8 cellular contexts compared by ENCODE assay signal in the genomic region with DNA sequence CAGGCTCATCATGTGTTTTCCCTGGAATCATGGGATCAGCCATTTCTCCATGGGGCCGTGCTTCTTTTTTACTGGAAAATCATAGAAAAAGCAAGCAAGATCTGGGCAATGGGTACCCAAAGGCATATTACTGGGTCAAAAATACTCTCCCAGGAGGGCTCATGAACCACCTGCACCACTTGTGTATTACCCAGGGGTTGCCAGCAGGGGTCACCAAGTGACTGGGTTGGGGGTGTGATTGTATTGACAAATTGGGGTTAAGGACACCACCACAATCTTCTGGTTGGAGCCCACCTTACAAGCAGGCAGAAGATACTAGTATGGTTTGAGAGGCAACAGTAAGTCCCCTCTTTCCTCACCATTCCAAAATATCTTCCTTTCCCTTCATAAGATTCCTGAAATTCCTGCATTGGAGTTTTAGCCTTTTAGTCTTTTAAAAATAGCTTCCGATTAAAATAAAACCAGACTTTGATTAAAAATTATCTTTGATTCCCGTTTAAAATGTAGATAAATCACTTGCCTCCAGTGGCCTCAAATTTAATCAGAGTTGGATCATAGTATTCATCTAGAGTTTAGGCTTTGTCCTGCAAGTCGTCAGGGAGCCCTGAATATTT.
DNase-seq lines count a peak whose midpoint lies in the region; ATAC-seq lines count a peak whose summit lies in the region.

No MANE protein-coding gene starts in this region.

- H3K36me3 Mint-ChIP-seq in activated naive CD8-positive, alpha-beta T cell treated with anti-CD3 and anti-CD28 coated beads for 36 hours = no peaks in the 10 kb centered on the region

- peaks cover 24% of the 10 kb centered on the region for H3K27me3 Mint-ChIP-seq in activated naive CD8-positive, alpha-beta T cell treated with anti-CD3 and anti-CD28 coated beads for 36 hours

- no peak overlapping the region for H3K4me3 Mint-ChIP-seq in activated naive CD8-positive, alpha-beta T cell treated with anti-CD3 and anti-CD28 coated beads for 36 hours

- no peaks in the 10 kb centered on the region for H3K9me3 Mint-ChIP-seq in activated naive CD8-positive, alpha-beta T cell treated with anti-CD3 and anti-CD28 coated beads for 36 hours

- peak; percentile 20 for DNase-seq in SIG-M5 treated with dmso at 0.1 percent for 504 hours (lab: John Stamatoyannopoulos, UW; ENCODE audit: unreplicated experiment)
- no peak for DNase-seq in SIG-M5 (lab: John Stamatoyannopoulos, UW)
- DNase-seq in NCI-H82 (lab: John Stamatoyannopoulos, UW) = peak; percentile 83
- DNase-seq in activated naive CD8-positive, alpha-beta T cell treated with anti-CD3 and anti-CD28 coated beads for 36 hours = peak; percentile 51
- peak in 29 of 51 donors; percentile 0 to 50 (median 10) for DNase-seq in hypothalamus (lab: John Stamatoyannopoulos, UW)
- DNase-seq in stimulated activated CD4-positive, alpha-beta T cell treated with anti-CD3 and anti-CD28 coated beads, Interleukin-4, amount 100 ng/mL, for 1 hour = peak; percentile 38

- no peaks in the 10 kb centered on the region for H3K4me1 Mint-ChIP-seq in activated naive CD8-positive, alpha-beta T cell treated with anti-CD3 and anti-CD28 coated beads for 36 hours

- H3K27ac Mint-ChIP-seq in activated naive CD8-positive, alpha-beta T cell treated with anti-CD3 and anti-CD28 coated beads for 36 hours = no peak overlapping the region

- ATAC-seq in HG02610 (IDR thresholded peaks at IDR 0.05; ENCODE audit: unreplicated experiment) = peak; percentile 77
- ATAC-seq in GM21825 (IDR thresholded peaks at IDR 0.05; ENCODE audit: unreplicated experiment) = no peak
